1 cellular context compared by ENCODE assay signal in the genomic region with DNA sequence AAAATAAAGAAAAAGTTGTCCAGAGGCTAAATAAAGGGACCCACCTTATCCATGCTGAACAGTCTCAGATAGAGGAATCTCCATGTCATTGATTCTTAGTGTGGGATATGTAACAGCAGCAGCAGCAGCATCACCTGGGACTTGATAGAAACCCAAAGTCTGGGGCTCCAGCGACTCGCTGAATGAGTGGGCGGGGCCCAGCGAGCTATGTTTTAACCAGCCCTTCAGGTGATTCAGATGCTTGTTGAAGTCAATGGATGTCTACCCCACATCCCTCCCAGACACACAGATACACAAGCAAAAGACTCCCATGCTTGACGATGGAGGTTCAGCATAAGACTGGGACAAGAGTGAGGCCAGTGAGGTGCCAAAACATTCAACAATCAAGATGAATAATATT.
TF ChIP-seq lines count a peak whose summit lies in the region.

No MANE protein-coding gene starts in this region.

TF ChIP-seq in GM23338, 12 proteins besides CTCF, POLR2A, EP300 and RAD21:
- TF ChIP-seq, protein P1, sequence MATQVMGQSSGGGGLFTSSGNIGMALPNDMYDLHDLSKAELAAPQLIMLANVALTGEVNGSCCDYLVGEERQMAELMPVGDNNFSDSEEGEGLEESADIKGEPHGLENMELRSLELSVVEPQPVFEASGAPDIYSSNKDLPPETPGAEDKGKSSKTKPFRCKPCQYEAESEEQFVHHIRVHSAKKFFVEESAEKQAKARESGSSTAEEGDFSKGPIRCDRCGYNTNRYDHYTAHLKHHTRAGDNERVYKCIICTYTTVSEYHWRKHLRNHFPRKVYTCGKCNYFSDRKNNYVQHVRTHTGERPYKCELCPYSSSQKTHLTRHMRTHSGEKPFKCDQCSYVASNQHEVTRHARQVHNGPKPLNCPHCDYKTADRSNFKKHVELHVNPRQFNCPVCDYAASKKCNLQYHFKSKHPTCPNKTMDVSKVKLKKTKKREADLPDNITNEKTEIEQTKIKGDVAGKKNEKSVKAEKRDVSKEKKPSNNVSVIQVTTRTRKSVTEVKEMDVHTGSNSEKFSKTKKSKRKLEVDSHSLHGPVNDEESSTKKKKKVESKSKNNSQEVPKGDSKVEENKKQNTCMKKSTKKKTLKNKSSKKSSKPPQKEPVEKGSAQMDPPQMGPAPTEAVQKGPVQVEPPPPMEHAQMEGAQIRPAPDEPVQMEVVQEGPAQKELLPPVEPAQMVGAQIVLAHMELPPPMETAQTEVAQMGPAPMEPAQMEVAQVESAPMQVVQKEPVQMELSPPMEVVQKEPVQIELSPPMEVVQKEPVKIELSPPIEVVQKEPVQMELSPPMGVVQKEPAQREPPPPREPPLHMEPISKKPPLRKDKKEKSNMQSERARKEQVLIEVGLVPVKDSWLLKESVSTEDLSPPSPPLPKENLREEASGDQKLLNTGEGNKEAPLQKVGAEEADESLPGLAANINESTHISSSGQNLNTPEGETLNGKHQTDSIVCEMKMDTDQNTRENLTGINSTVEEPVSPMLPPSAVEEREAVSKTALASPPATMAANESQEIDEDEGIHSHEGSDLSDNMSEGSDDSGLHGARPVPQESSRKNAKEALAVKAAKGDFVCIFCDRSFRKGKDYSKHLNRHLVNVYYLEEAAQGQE (IDR thresholded peaks at IDR 0.05; ENCODE audit: unreplicated experiment): no peak
- TF ChIP-seq ZNF331 (CRISPR knock-in tag; IDR thresholded peaks at IDR 0.05; ENCODE audit: low read depth) (no peak), STAT1 (IDR thresholded peaks at IDR 0.05; ENCODE audit: unreplicated experiment) (no peak), EZH2phosphoT487 (IDR thresholded peaks at IDR 0.05; ENCODE audit: unreplicated experiment) (no peak), JUNB (IDR thresholded peaks at IDR 0.05; ENCODE audit: unreplicated experiment) (no peak), POLR2AphosphoS5 (IDR thresholded peaks at IDR 0.05; ENCODE audit: low read depth) (no peak), NANOG (IDR thresholded peaks at IDR 0.05; ENCODE audit: borderline replicate concordance) (no peak), EZH2 (IDR thresholded peaks at IDR 0.05; ENCODE audit: low read depth, unreplicated experiment) (no peak), ZNF114 (CRISPR knock-in tag; IDR thresholded peaks at IDR 0.05) (no peak), CREB1 (CRISPR knock-in tag; IDR thresholded peaks at IDR 0.05; ENCODE audit: low read depth) (no peak)
- TF ChIP-seq, protein P2, sequence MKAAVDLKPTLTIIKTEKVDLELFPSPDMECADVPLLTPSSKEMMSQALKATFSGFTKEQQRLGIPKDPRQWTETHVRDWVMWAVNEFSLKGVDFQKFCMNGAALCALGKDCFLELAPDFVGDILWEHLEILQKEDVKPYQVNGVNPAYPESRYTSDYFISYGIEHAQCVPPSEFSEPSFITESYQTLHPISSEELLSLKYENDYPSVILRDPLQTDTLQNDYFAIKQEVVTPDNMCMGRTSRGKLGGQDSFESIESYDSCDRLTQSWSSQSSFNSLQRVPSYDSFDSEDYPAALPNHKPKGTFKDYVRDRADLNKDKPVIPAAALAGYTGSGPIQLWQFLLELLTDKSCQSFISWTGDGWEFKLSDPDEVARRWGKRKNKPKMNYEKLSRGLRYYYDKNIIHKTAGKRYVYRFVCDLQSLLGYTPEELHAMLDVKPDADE (IDR thresholded peaks at IDR 0.05): no peak
- TF ChIP-seq, protein P3, sequence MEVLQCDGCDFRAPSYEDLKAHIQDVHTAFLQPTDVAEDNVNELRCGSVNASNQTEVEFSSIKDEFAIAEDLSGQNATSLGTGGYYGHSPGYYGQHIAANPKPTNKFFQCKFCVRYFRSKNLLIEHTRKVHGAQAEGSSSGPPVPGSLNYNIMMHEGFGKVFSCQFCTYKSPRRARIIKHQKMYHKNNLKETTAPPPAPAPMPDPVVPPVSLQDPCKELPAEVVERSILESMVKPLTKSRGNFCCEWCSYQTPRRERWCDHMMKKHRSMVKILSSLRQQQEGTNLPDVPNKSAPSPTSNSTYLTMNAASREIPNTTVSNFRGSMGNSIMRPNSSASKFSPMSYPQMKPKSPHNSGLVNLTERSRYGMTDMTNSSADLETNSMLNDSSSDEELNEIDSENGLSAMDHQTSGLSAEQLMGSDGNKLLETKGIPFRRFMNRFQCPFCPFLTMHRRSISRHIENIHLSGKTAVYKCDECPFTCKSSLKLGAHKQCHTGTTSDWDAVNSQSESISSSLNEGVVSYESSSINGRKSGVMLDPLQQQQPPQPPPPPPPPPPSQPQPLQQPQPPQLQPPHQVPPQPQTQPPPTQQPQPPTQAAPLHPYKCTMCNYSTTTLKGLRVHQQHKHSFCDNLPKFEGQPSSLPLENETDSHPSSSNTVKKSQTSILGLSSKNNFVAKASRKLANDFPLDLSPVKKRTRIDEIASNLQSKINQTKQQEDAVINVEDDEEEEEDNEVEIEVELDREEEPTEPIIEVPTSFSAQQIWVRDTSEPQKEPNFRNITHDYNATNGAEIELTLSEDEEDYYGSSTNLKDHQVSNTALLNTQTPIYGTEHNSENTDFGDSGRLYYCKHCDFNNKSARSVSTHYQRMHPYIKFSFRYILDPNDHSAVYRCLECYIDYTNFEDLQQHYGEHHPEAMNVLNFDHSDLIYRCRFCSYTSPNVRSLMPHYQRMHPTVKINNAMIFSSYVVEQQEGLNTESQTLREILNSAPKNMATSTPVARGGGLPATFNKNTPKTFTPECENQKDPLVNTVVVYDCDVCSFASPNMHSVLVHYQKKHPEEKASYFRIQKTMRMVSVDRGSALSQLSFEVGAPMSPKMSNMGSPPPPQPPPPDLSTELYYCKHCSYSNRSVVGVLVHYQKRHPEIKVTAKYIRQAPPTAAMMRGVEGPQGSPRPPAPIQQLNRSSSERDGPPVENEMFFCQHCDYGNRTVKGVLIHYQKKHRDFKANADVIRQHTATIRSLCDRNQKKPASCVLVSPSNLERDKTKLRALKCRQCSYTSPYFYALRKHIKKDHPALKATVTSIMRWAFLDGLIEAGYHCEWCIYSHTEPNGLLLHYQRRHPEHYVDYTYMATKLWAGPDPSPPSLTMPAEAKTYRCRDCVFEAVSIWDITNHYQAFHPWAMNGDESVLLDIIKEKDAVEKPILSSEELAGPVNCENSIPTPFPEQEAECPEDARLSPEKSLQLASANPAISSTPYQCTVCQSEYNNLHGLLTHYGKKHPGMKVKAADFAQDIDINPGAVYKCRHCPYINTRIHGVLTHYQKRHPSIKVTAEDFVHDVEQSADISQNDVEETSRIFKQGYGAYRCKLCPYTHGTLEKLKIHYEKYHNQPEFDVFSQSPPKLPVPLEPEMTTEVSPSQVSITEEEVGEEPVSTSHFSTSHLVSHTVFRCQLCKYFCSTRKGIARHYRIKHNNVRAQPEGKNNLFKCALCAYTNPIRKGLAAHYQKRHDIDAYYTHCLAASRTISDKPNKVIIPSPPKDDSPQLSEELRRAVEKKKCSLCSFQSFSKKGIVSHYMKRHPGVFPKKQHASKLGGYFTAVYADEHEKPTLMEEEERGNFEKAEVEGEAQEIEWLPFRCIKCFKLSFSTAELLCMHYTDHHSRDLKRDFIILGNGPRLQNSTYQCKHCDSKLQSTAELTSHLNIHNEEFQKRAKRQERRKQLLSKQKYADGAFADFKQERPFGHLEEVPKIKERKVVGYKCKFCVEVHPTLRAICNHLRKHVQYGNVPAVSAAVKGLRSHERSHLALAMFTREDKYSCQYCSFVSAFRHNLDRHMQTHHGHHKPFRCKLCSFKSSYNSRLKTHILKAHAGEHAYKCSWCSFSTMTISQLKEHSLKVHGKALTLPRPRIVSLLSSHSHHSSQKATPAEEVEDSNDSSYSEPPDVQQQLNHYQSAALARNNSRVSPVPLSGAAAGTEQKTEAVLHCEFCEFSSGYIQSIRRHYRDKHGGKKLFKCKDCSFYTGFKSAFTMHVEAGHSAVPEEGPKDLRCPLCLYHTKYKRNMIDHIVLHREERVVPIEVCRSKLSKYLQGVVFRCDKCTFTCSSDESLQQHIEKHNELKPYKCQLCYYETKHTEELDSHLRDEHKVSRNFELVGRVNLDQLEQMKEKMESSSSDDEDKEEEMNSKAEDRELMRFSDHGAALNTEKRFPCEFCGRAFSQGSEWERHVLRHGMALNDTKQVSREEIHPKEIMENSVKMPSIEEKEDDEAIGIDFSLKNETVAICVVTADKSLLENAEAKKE (CRISPR knock-in tag; IDR thresholded peaks at IDR 0.05): no peak
